Comparison of ENCODE assay signal across 8 cellular contexts in genomic region chr16:71894921-71895678, GRCh38. TPM values are rescaled to one million over a fixed set of nuclear protein-coding genes. Genes with fewer than 3 reads are reported as not detected.
A peak's percentile ranks its signal among the peaks of the same experiment; 100 is the strongest.
DNase-seq lines count a peak whose midpoint lies in the region; ATAC-seq and TF ChIP-seq lines count a peak whose summit lies in the region.

TSS of gene IST1 (plus strand) at chr16:71895531. CDS start at chr16:71915641, 20,110 bp downstream.

- H3K4me3 ChIP-seq in BLaER1 (peak within 1 kb of the TSS; percentile 97), left lung (peak within 1 kb of the TSS; percentile 70 to 85)

- ATAC-seq in HG03460 (IDR thresholded peaks at IDR 0.05; ENCODE audit: unreplicated experiment) (peak; percentile 74), left lung (peak; percentile 97)

- intact Hi-C loops in left lung (cut with DNase I) = no loop called here

- H3K27me3 ChIP-seq in BLaER1 (no peaks in the 10 kb centered on the region), left lung (no peaks in the 10 kb centered on the region)

- peak; percentile 85 for DNase-seq in GM19240 (ENCODE audit: insufficient read length, low spot score)
- peak; percentile 98 for DNase-seq in NCI-H69 (lab: John Stamatoyannopoulos, UW)
- DNase-seq in activated CD4-positive, alpha-beta T cell treated with anti-CD3 and anti-CD28 coated beads, Interleukin-2, amount 50 U/mL, for 1 hour = peak; percentile 97
- DNase-seq in dedifferentiated amniotic fluid mesenchymal stem cell (ENCODE audit: extremely low spot score) = peak; percentile 98
- DNase-seq in left lung = peak; percentile 99
- peak; percentile 93 to 95 for DNase-seq in stimulated activated CD4-positive, alpha-beta T cell treated with anti-CD3 and anti-CD28 coated beads, Interleukin-2, amount 100 ng/mL, for 48 hours

- peak within 1 kb of the TSS; percentile 95 for H3K27ac ChIP-seq in BLaER1
- H3K27ac ChIP-seq in left lung = peak within 1 kb of the TSS; percentile 92 to 99

- H3K9me3 ChIP-seq in BLaER1 (no peaks in the 10 kb centered on the region), left lung (no peaks in the 10 kb centered on the region)

- peak within 1 kb of the TSS; percentile 98 for H3K9ac ChIP-seq in BLaER1

- H3K4me2 ChIP-seq in BLaER1 = peak within 1 kb of the TSS; percentile 99

- H3K36me3 ChIP-seq in BLaER1 (peaks cover 24% of the 10 kb centered on the region), left lung (no peaks in the 10 kb centered on the region)

- H3K4me1 ChIP-seq in BLaER1 = peaks cover 49% of the 10 kb centered on the region
- H3K4me1 ChIP-seq in left lung = peaks cover 9 to 45% of the 10 kb centered on the region in 2 donors

- H4K20me1 ChIP-seq in BLaER1 = peaks cover 44% of the 10 kb centered on the region

- no peak for TF ChIP-seq CTCF in left lung (IDR thresholded peaks at IDR 0.05)

RNA-seq across cellular contexts. Expression of gene IST1, which starts in this region (rescaled TPM):
- 100 to 1,000 TPM; 156 to 175 TPM for total RNA-seq in left lung

Comparison
In these comparisons a context has a peak if more than half of its experiments do, and no peak if none do; other contexts are left out.
1. Peak in every context shown above with its lines: DNase-seq, ATAC-seq, H3K4me3 ChIP-seq and H3K27ac ChIP-seq.